In the genomic region with DNA sequence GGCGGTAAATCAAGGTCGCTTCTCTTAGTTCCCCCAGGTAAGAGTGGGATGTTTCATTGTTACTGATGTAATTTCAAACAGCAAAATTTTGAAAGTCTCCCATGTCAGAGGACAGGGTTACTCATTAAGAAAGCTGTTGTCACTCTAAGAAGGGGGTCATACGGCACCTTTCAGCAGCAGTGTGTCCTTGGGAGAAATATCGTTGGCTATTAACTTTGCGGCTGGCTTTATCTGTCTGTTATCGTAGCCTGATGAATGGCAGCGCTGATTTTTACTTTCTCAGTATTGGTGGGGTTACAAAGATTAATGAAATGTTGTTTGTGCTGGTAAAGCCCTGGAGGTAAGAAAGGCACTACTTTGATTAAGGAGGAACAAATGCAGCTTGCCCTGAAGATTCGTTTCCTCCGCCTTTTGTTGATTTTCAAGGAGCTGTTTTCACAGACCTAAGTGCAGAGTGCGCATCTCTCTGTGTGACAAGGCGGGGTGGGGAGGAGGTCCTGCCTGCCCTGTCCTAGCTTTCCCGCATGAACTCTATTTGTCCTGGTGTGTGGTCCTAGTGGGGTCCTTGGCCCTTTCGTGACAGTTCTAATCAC, we compare ENCODE assay signal across 11 cellular contexts. TPM values are rescaled to one million over a fixed set of nuclear protein-coding genes. Genes with fewer than 3 reads are reported as not detected.
DNase-seq lines count a peak whose midpoint lies in the region; ATAC-seq, FAIRE-seq and TF ChIP-seq lines count a peak whose summit lies in the region.
"Had no signal": no experiment of that assay in that cellular context is flagged by ENCODE, and none has a peak within 500 bp of the region (broad histone marks: within the 10 kb centered on the region; RNA-seq: fewer than 3 reads in every experiment).

No MANE protein-coding gene starts in this region.

- H3K27ac ChIP-seq in astrocyte (ENCODE audit: low read depth, low read length) = no peak overlapping the region
- no peak overlapping the region for H3K27ac ChIP-seq in kidney (ENCODE audit: low read depth in 2 of 2, low read length in 2 of 2)
- H3K27ac ChIP-seq in upper lobe of right lung = no peak overlapping the region

- no peak for FAIRE-seq in astrocyte (lab: Jason Lieb, UNC)
- no peak for FAIRE-seq in kidney (lab: Jason Lieb, UNC)

- H3K4me1 Mint-ChIP-seq in activated T-cell treated with anti-CD3 and anti-CD28 coated beads, Interleukin-2, amount 50 U/mL, for 4 hours (ENCODE audit: low read depth) = peaks cover 6% of the 10 kb centered on the region
- H3K4me1 Mint-ChIP-seq in astrocyte (ENCODE audit: low read depth, unreplicated experiment) = peaks cover 4% of the 10 kb centered on the region
- H3K4me1 Mint-ChIP-seq: central memory CD8-positive, alpha-beta T cell had no signal

- ATAC-seq in activated T-cell treated with anti-CD3 and anti-CD28 coated beads, Interleukin-2, amount 50 U/mL, for 4 hours = peak; percentile 17 to 40
- ATAC-seq in upper lobe of right lung (peak; percentile 20), GM18861 (IDR thresholded peaks at IDR 0.05; ENCODE audit: unreplicated experiment) (no peak)
- ATAC-seq: stimulated activated naive CD8-positive, alpha-beta T cell treated with anti-CD3 and anti-CD28 coated beads, Interleukin-15, Interleukin-2, amounts not matched to agents 100 U/mL and 50 U/mL, for 24 hours had no signal

- peaks cover 51% of the 10 kb centered on the region for H3K27me3 Mint-ChIP-seq in activated T-cell treated with anti-CD3 and anti-CD28 coated beads, Interleukin-2, amount 50 U/mL, for 4 hours (ENCODE audit: low read depth)
- H3K27me3 Mint-ChIP-seq in astrocyte (ENCODE audit: low read depth, unreplicated experiment) = peaks cover 27% of the 10 kb centered on the region

- H3K79me2 ChIP-seq in astrocyte (ENCODE audit: insufficient read depth, low read length) = no peaks in the 10 kb centered on the region

- DNase-seq in activated T-cell treated with anti-CD3 and anti-CD28 coated beads, Interleukin-2, amount 50 U/mL, for 4 hours = no peak
- DNase-seq in activated T-cell treated with anti-CD3 and anti-CD28 coated beads for 4 hours (no peak), astrocyte (ENCODE audit: low read depth) (no peak), kidney (no peak), upper lobe of right lung (no peak), G401 (ENCODE audit: low spot score) (no peak)
- DNase-seq in stimulated activated CD4-positive, alpha-beta T cell treated with anti-CD3 and anti-CD28 coated beads, Interleukin-2, amount 100 ng/mL, for 24 hours = no peak
- DNase-seq: CD4-positive, CD25-positive, alpha-beta regulatory T cell had no signal

- in situ Hi-C loops in G401 (cut with HindIII; ENCODE audit: low sequenced_read_pairs) = no loop called here

- H3K4me2 ChIP-seq in astrocyte (ENCODE audit: low read length) = peak overlapping the region; percentile 92

- H3K9me3 Mint-ChIP-seq in activated T-cell treated with anti-CD3 and anti-CD28 coated beads, Interleukin-2, amount 50 U/mL, for 4 hours = no peaks in the 10 kb centered on the region
- no peaks in the 10 kb centered on the region for H3K9me3 Mint-ChIP-seq in astrocyte (ENCODE audit: unreplicated experiment)
- H3K9me3 Mint-ChIP-seq: CD4-positive, CD25-positive, alpha-beta regulatory T cell; central memory CD8-positive, alpha-beta T cell had no signal

- H3K9ac ChIP-seq in astrocyte (ENCODE audit: low read length) (peak overlapping the region; percentile 62), kidney (ENCODE audit: low read length in 2 of 2) (peak overlapping the region in 1 of 2 donors; percentile 47)

- TF ChIP-seq CTCF in astrocyte (IDR thresholded peaks at IDR 0.05; ENCODE audit: insufficient read depth, low read depth, low read length) (no peak), kidney (IDR thresholded peaks at IDR 0.05; ENCODE audit: borderline replicate concordance, extremely low read depth, insufficient read depth) (no peak), upper lobe of right lung (IDR thresholded peaks at IDR 0.05) (no peak)

- no peak overlapping the region for H3K27ac Mint-ChIP-seq in astrocyte (ENCODE audit: unreplicated experiment)
- H3K27ac Mint-ChIP-seq: CD4-positive, CD25-positive, alpha-beta regulatory T cell had no signal

- peaks cover 8% of the 10 kb centered on the region for H3K4me1 ChIP-seq in astrocyte (ENCODE audit: insufficient read depth, low read length)
- H3K4me1 ChIP-seq in kidney (ENCODE audit: control insufficient read depth in 1 of 2, insufficient read depth in 1 of 2, low read depth in 1 of 2, low read length in 2 of 2) = peaks cover 0 to 7% of the 10 kb centered on the region in 2 donors
- peaks cover 4% of the 10 kb centered on the region for H3K4me1 ChIP-seq in upper lobe of right lung

- H3K4me3 ChIP-seq in astrocyte (ENCODE audit: insufficient read depth, low read depth, low read length) (peak overlapping the region; percentile 62), kidney (ENCODE audit: low read length in 2 of 2) (peak overlapping the region; percentile 63 to 65), upper lobe of right lung (peak overlapping the region; percentile 13)

- no peaks in the 10 kb centered on the region for H3K36me3 Mint-ChIP-seq in activated T-cell treated with anti-CD3 and anti-CD28 coated beads, Interleukin-2, amount 50 U/mL, for 4 hours (ENCODE audit: insufficient read depth)
- H3K36me3 Mint-ChIP-seq in astrocyte (ENCODE audit: low read depth, unreplicated experiment) = no peaks in the 10 kb centered on the region
- H3K36me3 Mint-ChIP-seq: CD4-positive, CD25-positive, alpha-beta regulatory T cell had no signal

- H3K9me3 ChIP-seq in astrocyte (ENCODE audit: insufficient read depth, low read depth, low read length) = no peaks in the 10 kb centered on the region
- H3K9me3 ChIP-seq in kidney (ENCODE audit: control insufficient read depth in 1 of 2, low read length in 2 of 2) = no peaks in the 10 kb centered on the region
- no peaks in the 10 kb centered on the region for H3K9me3 ChIP-seq in upper lobe of right lung

- H3K4me3 Mint-ChIP-seq in activated T-cell treated with anti-CD3 and anti-CD28 coated beads, Interleukin-2, amount 50 U/mL, for 4 hours = no peak overlapping the region
- peak overlapping the region; percentile 71 for H3K4me3 Mint-ChIP-seq in astrocyte (ENCODE audit: unreplicated experiment)
- H3K4me3 Mint-ChIP-seq: central memory CD8-positive, alpha-beta T cell had no signal

- no peaks in the 10 kb centered on the region for H3K36me3 ChIP-seq in astrocyte (ENCODE audit: insufficient read depth, low read length)
- no peaks in the 10 kb centered on the region for H3K36me3 ChIP-seq in kidney (ENCODE audit: control insufficient read depth in 1 of 2, insufficient read depth in 2 of 2, low read length in 2 of 2)
- no peaks in the 10 kb centered on the region for H3K36me3 ChIP-seq in upper lobe of right lung

- H2AFZ ChIP-seq in astrocyte (ENCODE audit: low read depth, low read length) = peak overlapping the region; percentile 90

- H3K27me3 ChIP-seq in astrocyte (ENCODE audit: insufficient read depth, low read length) (peaks cover 3% of the 10 kb centered on the region), upper lobe of right lung (peaks cover 57% of the 10 kb centered on the region)

- H4K20me1 ChIP-seq in astrocyte (ENCODE audit: insufficient read depth, low read length) = no peaks in the 10 kb centered on the region

- intact Hi-C loops in kidney (cut with DNase I) (no loop called here), upper lobe of right lung (cut with DNase I) (no loop called here)

RNA-seq across cellular contexts. Expression of a gene that starts 27.6 kb away (rescaled TPM):
- total RNA-seq in activated T-cell treated with anti-CD3 and anti-CD28 coated beads, Interleukin-2, amount 50 U/mL, for 4 hours = 10 to 100 TPM; 14.4 to 16.2 (median 14.8) TPM
- total RNA-seq in astrocyte (23.5 and 25.2 TPM in 2 replicates), kidney (40.4 TPM), upper lobe of right lung (32.5 TPM)
- polyA plus RNA-seq in kidney (ENCODE audit: insufficient read depth, low read depth, low replicate concordance) = 27.5 TPM
- total RNA-seq in G401 (2014; rRNA removed; shearing (Covaris generic)) = 16.7 and 25.5 TPM in 2 replicates

Comparison
In these comparisons a context has a peak if more than half of its experiments do, and no peak if none do; other contexts are left out.
1. H3K4me3 ChIP-seq: peak in every context shown above with its lines; median percentile 64 in kidney; 62 in astrocyte; 13 in upper lobe of right lung.